In genomic region chr5:138849439-138849838, GRCh38 we compare ENCODE assay signal across 23 cellular contexts. TPM values are rescaled to one million over a fixed set of nuclear protein-coding genes. Genes with fewer than 3 reads are reported as not detected.
DNase-seq lines count a peak whose midpoint lies in the region; ATAC-seq, FAIRE-seq and TF ChIP-seq lines count a peak whose summit lies in the region.
"Had no signal": no experiment of that assay in that cellular context is flagged by ENCODE, and none has a peak within 500 bp of the region (broad histone marks: within the 10 kb centered on the region; RNA-seq: fewer than 3 reads in every experiment).

No MANE protein-coding gene starts in this region.

- H3K18ac ChIP-seq in H9 (ENCODE audit: insufficient read length, low read depth, low read length): no peak overlapping the region

- H3K56ac ChIP-seq in H9 (ENCODE audit: insufficient read length, low read depth, low read length): no peak overlapping the region

- peaks cover 57% of the 10 kb centered on the region in 2 experiments for H3K4me1 Mint-ChIP-seq in H9
- H3K4me1 Mint-ChIP-seq in astrocyte (ENCODE audit: low read depth, unreplicated experiment): peaks cover 35% of the 10 kb centered on the region
- H3K4me1 Mint-ChIP-seq in nephron progenitor cell: peaks cover 40% of the 10 kb centered on the region
- H3K4me1 Mint-ChIP-seq: activated T-helper 17 cell treated with anti-CD3 and anti-CD28 coated beads, Interleukin-2, amount 50 U/mL, for 72 hours had no signal

- no peak overlapping the region for H2BK15ac ChIP-seq in H9 (ENCODE audit: low read depth, low read length)

- H3K27me3 ChIP-seq in H9 (ENCODE audit: insufficient read depth, low read length) (no peaks in the 10 kb centered on the region), astrocyte (ENCODE audit: insufficient read depth, low read length) (no peaks in the 10 kb centered on the region), BE2C (no peaks in the 10 kb centered on the region)
- H3K27me3 ChIP-seq: esophagus squamous epithelium, SJSA1 had no signal

- H3K23me2 ChIP-seq in H9 (ENCODE audit: insufficient read length, low read depth, low read length, poor library complexity, severe bottlenecking): no peaks in the 10 kb centered on the region

- H3K14ac ChIP-seq in H9 (ENCODE audit: insufficient read depth, low read length): no peak overlapping the region

- H3K27me3 Mint-ChIP-seq in H9 (ENCODE audit: low read depth): no peaks in the 10 kb centered on the region
- no peaks in the 10 kb centered on the region for H3K27me3 Mint-ChIP-seq in astrocyte (ENCODE audit: low read depth, unreplicated experiment)
- H3K27me3 Mint-ChIP-seq in nephron progenitor cell (ENCODE audit: low read depth, poor library complexity): no peaks in the 10 kb centered on the region
- H3K27me3 Mint-ChIP-seq: activated T-helper 17 cell treated with anti-CD3 and anti-CD28 coated beads, Interleukin-2, amount 50 U/mL, for 72 hours had no signal

- no peaks in the 10 kb centered on the region for H3K9me3 ChIP-seq in H9 (ENCODE audit: control insufficient read depth, low read depth, low read length)
- H3K9me3 ChIP-seq in astrocyte (ENCODE audit: insufficient read depth, low read depth, low read length): no peaks in the 10 kb centered on the region
- no peaks in the 10 kb centered on the region; the same call in 1 of the 2 replicates for H3K9me3 ChIP-seq in BE2C
- H3K9me3 ChIP-seq: esophagus squamous epithelium, mucosa of descending colon, SJSA1 had no signal

- peaks cover 9% of the 10 kb centered on the region for H3K79me1 ChIP-seq in H9 (ENCODE audit: insufficient read depth, low read depth, low read length, poor library complexity, severe bottlenecking)

- no peak overlapping the region for H4K5ac ChIP-seq in H9 (ENCODE audit: insufficient read length, low read depth, low read length)

- H2AFZ ChIP-seq in H9 (ENCODE audit: low read length) (no peak overlapping the region), astrocyte (ENCODE audit: low read depth, low read length) (no peak overlapping the region)

- no peak overlapping the region for H3K4ac ChIP-seq in H9 (ENCODE audit: low read depth, low read length)

- no peak overlapping the region for H3K4me3 ChIP-seq in astrocyte (ENCODE audit: insufficient read depth, low read depth, low read length)
- H3K4me3 ChIP-seq in BE2C (ENCODE audit: low read depth, low read length): no peak overlapping the region
- H3K4me3 ChIP-seq: esophagus squamous epithelium, mucosa of descending colon, SJSA1 had no signal

- FAIRE-seq in astrocyte (lab: Jason Lieb, UNC): no peak
- FAIRE-seq: D721Med had no signal

- DNase-seq in COLO829 (ENCODE audit: low spot score) (peak; percentile 11), H9 (no peak), astrocyte (ENCODE audit: low read depth) (peak; percentile 51), nephron progenitor cell (no peak), BE2C (no peak), NCI-H187 (lab: John Stamatoyannopoulos, UW) (no peak)
- DNase-seq: AML-193; esophagus squamous epithelium; H7; hypothalamus; left cardiac atrium; mucosa of descending colon; NCI-H1417 treated with DMSO at 0.1 percent for 48 hours; NCI-H524 treated with DMSO at 0.1 percent for 48 hours; OCI-M1; stimulated activated CD4-positive, alpha-beta T cell treated with anti-CD3 and anti-CD28 coated beads, Interleukin-4, amount 100 ng/mL, for 24 hours had no signal

- H3K4me2 ChIP-seq in H9 (ENCODE audit: insufficient read depth, insufficient read length, low read length) (no peak overlapping the region), astrocyte (ENCODE audit: low read length) (no peak overlapping the region)

- H2AK5ac ChIP-seq in H9 (ENCODE audit: insufficient read length, low read length): no peak overlapping the region

- H3K9ac ChIP-seq in H9 (ENCODE audit: extremely low read depth, insufficient read length, low read length) (no peak overlapping the region), astrocyte (ENCODE audit: low read length) (no peak overlapping the region)

- WGBS in H9 (ENCODE audit: extremely low coverage, insufficient read length, low lambda C conversion rate): no CpG with 5 or more reads among the region's 3 CpGs

- no peak overlapping the region for H2BK5ac ChIP-seq in H9 (ENCODE audit: insufficient read length, low read length)

- H3K27ac ChIP-seq in H9 (ENCODE audit: insufficient read length, low read depth, low read length) (no peak overlapping the region), astrocyte (ENCODE audit: low read depth, low read length) (no peak overlapping the region)
- H3K27ac ChIP-seq: esophagus squamous epithelium, SJSA1 had no signal

- H3K36me3 ChIP-seq in astrocyte (ENCODE audit: insufficient read depth, low read length) (peaks cover 2% of the 10 kb centered on the region), BE2C (no peaks in the 10 kb centered on the region; the same call in 1 of the 2 replicates)
- H3K36me3 ChIP-seq: SJSA1 had no signal

- H3K4me3 Mint-ChIP-seq in H9 (no peak overlapping the region), astrocyte (ENCODE audit: unreplicated experiment) (no peak overlapping the region), nephron progenitor cell (no peak overlapping the region)
- H3K4me3 Mint-ChIP-seq: activated T-helper 17 cell treated with anti-CD3 and anti-CD28 coated beads, Interleukin-2, amount 50 U/mL, for 72 hours; T-helper 2 cell treated with Interferon-gamma antibody and Interleukin-4, amounts not matched to agents 5 μg/mL and 100 μg/mL, for 36 hours had no signal

- ATAC-seq in HG02852 (IDR thresholded peaks at IDR 0.05; ENCODE audit: unreplicated experiment) (no peak), HG02588 (IDR thresholded peaks at IDR 0.05; ENCODE audit: unreplicated experiment) (no peak)
- ATAC-seq: activated T-helper 17 cell treated with anti-CD3 and anti-CD28 coated beads, Interleukin-2, amount 50 U/mL, for 72 hours; mucosa of descending colon had no signal

- no peak overlapping the region for H3K23ac ChIP-seq in H9 (ENCODE audit: insufficient read length, low read depth, low read length)

- H3K27ac Mint-ChIP-seq in H9: peak overlapping the region in 2 of 3 experiments; percentile 58 to 66; a peak in 4 of 7 replicates
- no peak overlapping the region for H3K27ac Mint-ChIP-seq in astrocyte (ENCODE audit: unreplicated experiment)
- H3K27ac Mint-ChIP-seq in nephron progenitor cell: peak overlapping the region; percentile 58
- H3K27ac Mint-ChIP-seq: activated T-helper 17 cell treated with anti-CD3 and anti-CD28 coated beads, Interleukin-2, amount 50 U/mL, for 72 hours; T-helper 2 cell treated with Interferon-gamma antibody and Interleukin-4, amounts not matched to agents 5 μg/mL and 100 μg/mL, for 36 hours had no signal

- no peaks in the 10 kb centered on the region for H3K9me3 Mint-ChIP-seq in H9
- no peaks in the 10 kb centered on the region for H3K9me3 Mint-ChIP-seq in astrocyte (ENCODE audit: unreplicated experiment)
- no peaks in the 10 kb centered on the region for H3K9me3 Mint-ChIP-seq in nephron progenitor cell
- H3K9me3 Mint-ChIP-seq: activated T-helper 17 cell treated with anti-CD3 and anti-CD28 coated beads, Interleukin-2, amount 50 U/mL, for 72 hours; T-helper 2 cell treated with Interferon-gamma antibody and Interleukin-4, amounts not matched to agents 5 μg/mL and 100 μg/mL, for 36 hours had no signal

- H3K79me2 ChIP-seq in H9 (ENCODE audit: insufficient read depth, low read length): no peaks in the 10 kb centered on the region; the same call in 1 of the 2 replicates
- H3K79me2 ChIP-seq in astrocyte (ENCODE audit: insufficient read depth, low read length): peaks cover 90% of the 10 kb centered on the region

- no peaks in the 10 kb centered on the region for H4K20me1 ChIP-seq in H9 (ENCODE audit: control insufficient read depth, insufficient read depth, insufficient read length)
- peaks cover 74% of the 10 kb centered on the region for H4K20me1 ChIP-seq in astrocyte (ENCODE audit: insufficient read depth, low read length)

- TF ChIP-seq CTCF in H9 (conservative IDR thresholded peaks at IDR 0.05): no peak
- TF ChIP-seq CTCF in astrocyte (IDR thresholded peaks at IDR 0.05; ENCODE audit: insufficient read depth, low read depth, low read length): no peak
- TF ChIP-seq CTCF in nephron progenitor cell (IDR thresholded peaks at IDR 0.05): no peak
- no peak for TF ChIP-seq CTCF in BE2C (IDR thresholded peaks at IDR 0.05; ENCODE audit: low read depth, low read length)

- H2BK20ac ChIP-seq in H9 (ENCODE audit: low read depth, low read length, poor library complexity, severe bottlenecking): no peak overlapping the region

- H4K8ac ChIP-seq in H9 (replicated peaks; ENCODE audit: insufficient read length, low read depth, low read length): no peak overlapping the region

- no peak overlapping the region for H2BK12ac ChIP-seq in H9 (ENCODE audit: insufficient read length, low read depth, low read length)

- no peak overlapping the region for H4K91ac ChIP-seq in H9 (ENCODE audit: insufficient read length, low read depth, low read length)

- no peak overlapping the region for H2BK120ac ChIP-seq in H9 (ENCODE audit: low read depth, low read length, poor library complexity, severe bottlenecking)

- H3K36me3 Mint-ChIP-seq in H9 (ENCODE audit: insufficient read depth in 1 of 3, low read depth in 3 of 3) (peaks cover 0 to 9% (median 0%) of the 10 kb centered on the region in 3 experiments; a peak in 1 of 7 replicates), astrocyte (ENCODE audit: low read depth, unreplicated experiment) (peaks cover 2% of the 10 kb centered on the region), nephron progenitor cell (ENCODE audit: low read depth) (peaks cover 11% of the 10 kb centered on the region)

- no peak overlapping the region for H3T11ph ChIP-seq in H9 (ENCODE audit: low read length)

- H3K4me1 ChIP-seq in H9 (ENCODE audit: insufficient read depth, low read length) (no peaks in the 10 kb centered on the region; the same call in 1 of the 2 replicates), astrocyte (ENCODE audit: insufficient read depth, low read length) (peaks cover 16% of the 10 kb centered on the region), BE2C (peaks cover 13% of the 10 kb centered on the region)

RNA-seq across cellular contexts. Expression of gene LRRTM2, which starts 25.7 kb away (rescaled TPM):
- not detected in 2 replicates for total RNA-seq in H9 (2021)
- total RNA-seq in astrocyte: 0.54 and 0.70 TPM in 2 replicates
- polyA plus RNA-seq in BE2C (2012; ENCODE audit: insufficient read depth, insufficient read length, low read depth): 2.3 TPM
- total RNA-seq: H7, osteocyte had no signal

Comparison
In these comparisons a context has a peak if more than half of its experiments do, and no peak if none do; other contexts are left out.
1. DNase-seq: peak in COLO829 (single experiment) and astrocyte (single experiment); none in H9 (single experiment), nephron progenitor cell (single experiment), BE2C (single experiment) and NCI-H187 (0 of 2).